10 cellular contexts compared by ENCODE assay signal in genomic region chr16:27254262-27254811, GRCh38. TPM values are rescaled to one million over a fixed set of nuclear protein-coding genes. Genes with fewer than 3 reads are reported as not detected.
DNase-seq lines count a peak whose midpoint lies in the region; ATAC-seq, FAIRE-seq and TF ChIP-seq lines count a peak whose summit lies in the region.
"Had no signal": no experiment of that assay in that cellular context is flagged by ENCODE, and none has a peak within 500 bp of the region (broad histone marks: within the 10 kb centered on the region; RNA-seq: fewer than 3 reads in every experiment).

No MANE protein-coding gene starts in this region.

- peak overlapping the region; percentile 78 for H3K4me2 ChIP-seq in GM12878 (ENCODE audit: control insufficient read depth, insufficient read depth)

- H3K36me3 ChIP-seq in GM12878 (ENCODE audit: control insufficient read depth in 2 of 2, insufficient read depth in 2 of 2, low read length in 1 of 2), result peaks cover 0 to 11% of the 10 kb centered on the region in 2 experiments; a peak in 2 of 4 replicates
- peaks cover 5% of the 10 kb centered on the region for H3K36me3 ChIP-seq in suprapubic skin

- peak overlapping the region; percentile 73 for H3K4me3 Mint-ChIP-seq in T-helper 1 cell treated with Interleukin-12 subunit alpha and Interleukin-12 subunit beta and Interleukin-4 antibody, amounts not matched to agents 30 μg/mL and 1 μg/mL, for 36 hours

- no peak for TF ChIP-seq CTCF in GM12878 (IDR thresholded peaks at IDR 0.05 in 2 of 3, conservative IDR thresholded peaks at IDR 0.05 in 1 of 3; ENCODE audit: control insufficient read depth in 2 of 3, extremely low read depth in 1 of 3, insufficient read depth in 1 of 3, low read depth in 3 of 3, low read length in 3 of 3)
- no peak for TF ChIP-seq CTCF in suprapubic skin (IDR thresholded peaks at IDR 0.05)

- H3K27me3 Mint-ChIP-seq in T-helper 1 cell treated with Interleukin-12 subunit alpha and Interleukin-12 subunit beta and Interleukin-4 antibody, amounts not matched to agents 30 μg/mL and 1 μg/mL, for 36 hours (ENCODE audit: low read depth), result no peaks in the 10 kb centered on the region

- WGBS in GM12878 (ENCODE audit: insufficient coverage, insufficient replicate concordance, low lambda C conversion rate, missing lambda C conversion rate), result 0% methylated on average over 3 of the region's 3 CpGs
- 88% methylated on average over 3 of the region's 3 CpGs for whole genome bisulfite sequencing in suprapubic skin

- ATAC-seq in HG03139 (IDR thresholded peaks at IDR 0.05; ENCODE audit: unreplicated experiment), result peak; percentile 61
- ATAC-seq in GM12878, result peak; percentile 92

- H3K9me3 Mint-ChIP-seq in T-helper 1 cell treated with Interleukin-12 subunit alpha and Interleukin-12 subunit beta and Interleukin-4 antibody, amounts not matched to agents 30 μg/mL and 1 μg/mL, for 36 hours, result no peaks in the 10 kb centered on the region

- in situ Hi-C loops in GM12878 (cut with MboI), result no loop called here

- POLR2A ChIA-PET in GM12878 (lab: Charles Lee), result interaction anchor here (0.6 to 5.6 kb wide), 16 partner anchors 9 to 154 kb away, joined by 3 to 79 read pairs (median 3); partner anchors contain the start of genes IL21R and NSMCE1

- TF ChIP-seq EP300 in GM12878 (IDR thresholded peaks at IDR 0.05; ENCODE audit: borderline replicate concordance in 1 of 2, control insufficient read depth in 1 of 2, low read depth in 2 of 2, low read length in 2 of 2) (peak; percentile 79 to 87; a peak in 2 of 4 replicates), suprapubic skin (IDR thresholded peaks at IDR 0.05) (no peak)

- H4K20me1 ChIP-seq in GM12878 (ENCODE audit: control insufficient read depth, insufficient read depth), result no peaks in the 10 kb centered on the region

- peaks cover 61% of the 10 kb centered on the region for H3K4me1 Mint-ChIP-seq in T-helper 1 cell treated with Interleukin-12 subunit alpha and Interleukin-12 subunit beta and Interleukin-4 antibody, amounts not matched to agents 30 μg/mL and 1 μg/mL, for 36 hours (ENCODE audit: low read depth)

- H3K79me2 ChIP-seq in GM12878 (ENCODE audit: control insufficient read depth, insufficient read depth, low read length), result peaks cover 5% of the 10 kb centered on the region

- CTCF ChIA-PET in GM12878 (lab: Yijun Ruan, JAX), result interaction anchor here (0.7 to 3.5 kb wide), 16 partner anchors 10 to 121 kb away, joined by 3 to 38 read pairs (median 4); no protein-coding TSS in a partner anchor

- no TSS peak for BruUV-seq in GM12878 (replicated peaks; lab: Mats Ljungman, UMichigan)

- peaks cover 25% of the 10 kb centered on the region for H3K4me1 ChIP-seq in GM12878 (ENCODE audit: control insufficient read depth, insufficient read depth, low read length)
- peaks cover 21% of the 10 kb centered on the region for H3K4me1 ChIP-seq in suprapubic skin

- H3K36me3 Mint-ChIP-seq in T-helper 1 cell treated with Interleukin-12 subunit alpha and Interleukin-12 subunit beta and Interleukin-4 antibody, amounts not matched to agents 30 μg/mL and 1 μg/mL, for 36 hours (ENCODE audit: low read depth), result peaks cover 63% of the 10 kb centered on the region

- no peak overlapping the region for H2AFZ ChIP-seq in GM12878 (ENCODE audit: control insufficient read depth, low read depth, low read length)

- RAD21 ChIA-PET in GM12878 (lab: Charles Lee; ENCODE audit: unreplicated experiment), result interaction anchor here (1.0 to 3.6 kb wide), 17 partner anchors 10 to 150 kb away, joined by 3 to 51 read pairs (median 7); partner anchors contain the start of gene NSMCE1

- H3K27ac Mint-ChIP-seq in T-helper 1 cell treated with Interleukin-12 subunit alpha and Interleukin-12 subunit beta and Interleukin-4 antibody, amounts not matched to agents 30 μg/mL and 1 μg/mL, for 36 hours, result peak overlapping the region; percentile 89

- peak; percentile 92 for FAIRE-seq in GM12878 (lab: Jason Lieb, UNC)

- H3K4me3 ChIP-seq in GM12878 (no peak overlapping the region; the same call in 1 of the 2 replicates), suprapubic skin (no peak overlapping the region)
- H3K4me3 ChIP-seq: SJSA1 had no signal

- intact Hi-C loops in GM12878 (cut with micrococcal nuclease; ENCODE audit: unreplicated experiment), result no loop called here

- SMC1A ChIA-PET in GM12878 (lab: Charles Lee; ENCODE audit: uncharacterized antibody, unreplicated experiment), result interaction anchor here (0.7 to 8.5 kb wide), 18 partner anchors 9 to 153 kb away, joined by 3 to 165 read pairs (median 6); partner anchors contain the start of genes IL21R and NSMCE1

- peak overlapping the region; percentile 24; the same call in 1 of the 2 replicates for H3K9ac ChIP-seq in GM12878 (ENCODE audit: control insufficient read depth, insufficient read depth, low read length)

- no peaks in the 10 kb centered on the region for H3K27me3 ChIP-seq in GM12878 (replicated peaks in 1 of 2; ENCODE audit: control insufficient read depth in 2 of 2, insufficient read depth in 2 of 2, low read length in 1 of 2)
- no peaks in the 10 kb centered on the region for H3K27me3 ChIP-seq in suprapubic skin
- H3K27me3 ChIP-seq: SJSA1 had no signal

- H3K27ac ChIP-seq in GM12878 (ENCODE audit: control insufficient read depth, insufficient read depth) (peak overlapping the region; percentile 74), suprapubic skin (peak overlapping the region; percentile 55)
- H3K27ac ChIP-seq: SJSA1 had no signal

- TF ChIP-seq RAD21 in GM12878 (IDR thresholded peaks at IDR 0.05; ENCODE audit: insufficient read depth, low read depth, low read length), result peak; percentile 10; the same call in 1 of the 2 replicates

- no peaks in the 10 kb centered on the region for H3K9me3 ChIP-seq in GM12878 (replicated peaks; ENCODE audit: control insufficient read depth, insufficient read depth, low read length)
- H3K9me3 ChIP-seq in suprapubic skin, result no peaks in the 10 kb centered on the region
- H3K9me3 ChIP-seq: SJSA1 had no signal

- DNase-seq in T-helper 1 cell (no peak), GM12878 (ENCODE audit: low read depth, low spot score) (peak; percentile 70), suprapubic skin (ENCODE audit: low spot score in 2 of 2) (no peak), COLO668 (lab: John Stamatoyannopoulos, UW; ENCODE audit: unreplicated experiment) (no peak), NCI-H1048 (lab: John Stamatoyannopoulos, UW) (no peak), OCI-M2 (lab: John Stamatoyannopoulos, UW; ENCODE audit: unreplicated experiment) (no peak)
- DNase-seq: 8988T had no signal

- no peak for TF ChIP-seq POLR2A in GM12878 (IDR thresholded peaks at IDR 0.05; ENCODE audit: low read depth, low read length)
- TF ChIP-seq POLR2A in suprapubic skin (IDR thresholded peaks at IDR 0.05), result no peak

RNA-seq across cellular contexts. Expression of gene NSMCE1, which starts 14.2 kb away (rescaled TPM):
- total RNA-seq in GM12878 (2013; cell fraction: nucleolus; rRNA removed), result 24.2 and 43.2 TPM in 2 replicates
- 62.8 and 69.0 TPM in 2 replicates for total RNA-seq in GM12878 (2014; rRNA removed)
- total RNA-seq in GM12878 (2014; rRNA removed; fragmentation: Illumina TruSeq; extraction: Trizol), result 63.8 and 66.7 TPM in 2 replicates
- total RNA-seq in GM12878 (2021), result 62.4 and 66.5 TPM in 2 replicates
- 55.0 TPM for polyA plus RNA-seq in GM12878 (2011; ENCODE audit: low read depth)
- 51.7 and 54.0 TPM in 2 replicates for polyA plus RNA-seq in GM12878 (2011; rRNA removed)
- polyA plus RNA-seq in GM12878 (2011; cell fraction: cytosol; rRNA removed), result 47.5 and 49.5 TPM in 2 replicates
- 22.6 and 25.4 TPM in 2 replicates for polyA plus RNA-seq in GM12878 (2011; cell fraction: nucleus; rRNA removed)
- polyA plus RNA-seq in GM12878 (2012), result 68.4 and 73.3 TPM in 2 replicates
- polyA plus RNA-seq in GM12878 (2014; fragmentation: Illumina TruSeq; extraction: Trizol), result 52.4 and 79.0 TPM in 2 replicates
- 100 to 1,000 TPM; 168 to 214 TPM for polyA plus RNA-seq in GM12878 (2014; fragmentation: Nextera tagmentation; extraction: Ambion mirVana)
- polyA plus RNA-seq in GM12878 (2014; rRNA removed), result 59.4 and 62.6 TPM in 2 replicates
- 100 to 1,000 TPM; 110 to 120 TPM for polyA plus RNA-seq in GM12878 (2016; fragmentation: Nextera tagmentation; extraction: Ambion mirVana)
- polyA minus RNA-seq in GM12878 (2011; rRNA and poly(A)+ RNA removed), result 39.8 and 45.0 TPM in 2 replicates
- 11.5 and 16.8 TPM in 2 replicates for polyA minus RNA-seq in GM12878 (2011; cell fraction: cytosol; rRNA and poly(A)+ RNA removed)
- polyA minus RNA-seq in GM12878 (2011; cell fraction: nucleus; rRNA and poly(A)+ RNA removed), result 16.3 and 23.2 TPM in 2 replicates
- 10 to 100 TPM; 23.0 to 32.2 (median 29.3) TPM for total RNA-seq in suprapubic skin

RNA-seq across cellular contexts. Expression of gene KDM8, which starts 51.0 kb away (rescaled TPM):
- total RNA-seq in GM12878 (2013; cell fraction: nucleolus; rRNA removed), result 25.2 and 27.7 TPM in 2 replicates
- total RNA-seq in GM12878 (2014; rRNA removed) (6.9 and 8.9 TPM in 2 replicates), GM12878 (2014; rRNA removed; fragmentation: Illumina TruSeq; extraction: Trizol) (4.1 and 4.2 TPM in 2 replicates), GM12878 (2021) (6.6 and 7.8 TPM in 2 replicates), suprapubic skin (1 to 10 TPM; 1.3 to 5.0 (median 3.7) TPM)
- polyA plus RNA-seq in GM12878 (2011; ENCODE audit: low read depth), result 1.5 TPM
- polyA plus RNA-seq in GM12878 (2011; rRNA removed) (2.8 and 6.1 TPM in 2 replicates), GM12878 (2014; fragmentation: Illumina TruSeq; extraction: Trizol) (3.9 and 4.1 TPM in 2 replicates), GM12878 (2014; fragmentation: Nextera tagmentation; extraction: Ambion mirVana) (1 to 10 TPM in 1 of 2 experiments, under 1 TPM in 1; 0.79 to 1.3 TPM), GM12878 (2014; rRNA removed) (5.5 and 7.3 TPM in 2 replicates), GM12878 (2016; fragmentation: Nextera tagmentation; extraction: Ambion mirVana) (1 to 10 TPM; 8.0 to 8.7 TPM)
- 6.8 and 14.6 TPM in 2 replicates for polyA plus RNA-seq in GM12878 (2011; cell fraction: cytosol; rRNA removed)
- polyA plus RNA-seq in GM12878 (2011; cell fraction: nucleus; rRNA removed), result 12.3 and 14.7 TPM in 2 replicates
- polyA plus RNA-seq in GM12878 (2012), result 2.6 TPM in 2 replicates
- 5.4 and 15.9 TPM in 2 replicates for polyA minus RNA-seq in GM12878 (2011; rRNA and poly(A)+ RNA removed)
- polyA minus RNA-seq in GM12878 (2011; cell fraction: cytosol; rRNA and poly(A)+ RNA removed), result 2.1 and 2.9 TPM in 2 replicates
- 6.6 and 10.4 TPM in 2 replicates for polyA minus RNA-seq in GM12878 (2011; cell fraction: nucleus; rRNA and poly(A)+ RNA removed)

RNA-seq across cellular contexts. Expression of gene IL4R, which starts 59.4 kb away (rescaled TPM):
- 148 and 149 TPM in 2 replicates for total RNA-seq in GM12878 (2013; cell fraction: nucleolus; rRNA removed)
- 36.5 and 39.0 TPM in 2 replicates for total RNA-seq in GM12878 (2014; rRNA removed)
- total RNA-seq in GM12878 (2014; rRNA removed; fragmentation: Illumina TruSeq; extraction: Trizol), result 33.8 and 34.3 TPM in 2 replicates
- 69.5 and 70.4 TPM in 2 replicates for total RNA-seq in GM12878 (2021)
- polyA plus RNA-seq in GM12878 (2011; ENCODE audit: low read depth), result 13.1 TPM
- 42.8 and 69.2 TPM in 2 replicates for polyA plus RNA-seq in GM12878 (2011; rRNA removed)
- polyA plus RNA-seq in GM12878 (2011; cell fraction: cytosol; rRNA removed), result 69.2 and 84.8 TPM in 2 replicates
- 107 and 118 TPM in 2 replicates for polyA plus RNA-seq in GM12878 (2011; cell fraction: nucleus; rRNA removed)
- 20.4 and 21.2 TPM in 2 replicates for polyA plus RNA-seq in GM12878 (2012)
- polyA plus RNA-seq in GM12878 (2014; fragmentation: Illumina TruSeq; extraction: Trizol), result 19.4 and 39.4 TPM in 2 replicates
- 1 to 10 TPM; 2.6 to 8.5 TPM for polyA plus RNA-seq in GM12878 (2014; fragmentation: Nextera tagmentation; extraction: Ambion mirVana)
- 67.3 and 68.6 TPM in 2 replicates for polyA plus RNA-seq in GM12878 (2014; rRNA removed)
- 10 to 100 TPM; 13.8 to 17.6 TPM for polyA plus RNA-seq in GM12878 (2016; fragmentation: Nextera tagmentation; extraction: Ambion mirVana)
- 60.5 and 84.7 TPM in 2 replicates for polyA minus RNA-seq in GM12878 (2011; rRNA and poly(A)+ RNA removed)
- 17.0 and 20.3 TPM in 2 replicates for polyA minus RNA-seq in GM12878 (2011; cell fraction: cytosol; rRNA and poly(A)+ RNA removed)
- polyA minus RNA-seq in GM12878 (2011; cell fraction: nucleus; rRNA and poly(A)+ RNA removed), result 32.0 and 57.7 TPM in 2 replicates
- total RNA-seq in suprapubic skin, result 10 to 100 TPM; 27.2 to 32.8 (median 30.5) TPM
